ENCODE assay signal across 7 cellular contexts in the genomic region with DNA sequence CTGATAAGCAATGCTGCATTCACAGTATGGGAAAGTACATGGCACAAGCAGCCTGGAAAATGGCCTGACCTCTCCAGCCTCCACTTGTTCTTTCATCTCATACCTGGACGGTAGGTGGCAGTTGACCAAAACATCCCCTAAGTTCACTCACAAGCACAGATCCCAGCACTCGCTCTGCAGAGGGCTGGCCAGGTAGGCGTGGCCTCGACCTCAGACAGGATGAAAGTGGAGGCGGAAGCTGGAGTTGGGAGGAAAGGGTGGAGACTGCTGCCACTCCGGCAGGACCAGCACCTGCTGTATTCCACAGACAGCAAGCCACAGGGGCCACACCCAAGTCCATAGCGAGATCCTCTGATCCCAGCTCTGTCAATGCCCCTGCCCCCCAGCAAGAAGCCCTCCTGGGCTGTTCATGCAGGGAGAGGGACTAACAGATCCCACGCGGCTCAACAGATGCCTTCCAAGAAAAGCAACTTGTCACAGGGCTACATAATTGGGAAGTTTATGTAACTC. TPM values are rescaled to one million over a fixed set of nuclear protein-coding genes. Genes with fewer than 3 reads are reported as not detected.
DNase-seq lines count a peak whose midpoint lies in the region; ATAC-seq and TF ChIP-seq lines count a peak whose summit lies in the region.

No MANE protein-coding gene starts in this region.

- H3K27me3 ChIP-seq in Karpas-422 (ENCODE audit: low read length): no peaks in the 10 kb centered on the region

- H3K36me3 ChIP-seq in Karpas-422 (ENCODE audit: insufficient read depth, low read length): no peaks in the 10 kb centered on the region

- ATAC-seq in esophagus mucosa (peak; percentile 90), GM21360 (IDR thresholded peaks at IDR 0.05; ENCODE audit: unreplicated experiment) (no peak), GM19452 (IDR thresholded peaks at IDR 0.05; ENCODE audit: unreplicated experiment) (no peak)

- DNase-seq in Karpas-422 (peak; percentile 84), SHP77 treated with DMSO at 0.1 percent for 48 hours (lab: John Stamatoyannopoulos, UW) (peak; percentile 87)

- no peaks in the 10 kb centered on the region for H3K9me3 Mint-ChIP-seq in nephron

- H3K4me1 Mint-ChIP-seq in nephron: peaks cover 61% of the 10 kb centered on the region

- H3K9ac ChIP-seq in Karpas-422 (ENCODE audit: low read length): peak overlapping the region; percentile 45

- H3K9me3 ChIP-seq in Karpas-422 (ENCODE audit: low read length): no peaks in the 10 kb centered on the region

- peak overlapping the region; percentile 51; the same call in 1 of the 2 replicates for H3K4me3 ChIP-seq in Karpas-422 (ENCODE audit: low read length)

- H3K9me2 ChIP-seq in Karpas-422 (replicated peaks; ENCODE audit: insufficient read depth, low read length): no peaks in the 10 kb centered on the region

- H2AFZ ChIP-seq in Karpas-422 (ENCODE audit: low read length): peak overlapping the region; percentile 93

- H4K20me1 ChIP-seq in Karpas-422 (ENCODE audit: insufficient read depth, low read depth, low read length): no peaks in the 10 kb centered on the region

- H3K4me1 ChIP-seq in Karpas-422 (ENCODE audit: low read length): peaks cover 5% of the 10 kb centered on the region

- peak overlapping the region; percentile 53 to 95 (median 90) for H3K27ac Mint-ChIP-seq in nephron

- H3K27ac ChIP-seq in Karpas-422 (ENCODE audit: low read length): no peak overlapping the region

- TF ChIP-seq CTCF in GM12873 (IDR thresholded peaks at IDR 0.05; ENCODE audit: insufficient read depth, low read depth, low read length, missing control alignments) (peak; percentile 60), nephron (IDR thresholded peaks at IDR 0.05; ENCODE audit: unreplicated experiment in 3 of 3) (peak; percentile 30 to 56 (median 45))

- H3K27me3 Mint-ChIP-seq in nephron (ENCODE audit: low read depth): no peaks in the 10 kb centered on the region

- H3K36me3 Mint-ChIP-seq in nephron (ENCODE audit: low read depth): peaks cover 25% of the 10 kb centered on the region

- peak overlapping the region in 2 of 3 experiments; percentile 34 to 52 for H3K4me3 Mint-ChIP-seq in nephron

- H3K79me2 ChIP-seq in Karpas-422 (ENCODE audit: low read length): no peaks in the 10 kb centered on the region

- H3K4me2 ChIP-seq in Karpas-422 (ENCODE audit: low read depth, low read length, poor library complexity, severe bottlenecking): peak overlapping the region; percentile 63

RNA-seq across cellular contexts. Expression of gene ZCCHC14, which starts 31.3 kb away (rescaled TPM):
- not detected in 2 replicates for total RNA-seq in Karpas-422 (2014; rRNA removed; shearing (Covaris generic); ENCODE audit: low replicate concordance)
- 11.4 TPM for total RNA-seq in esophagus mucosa

Comparison
In these comparisons a context has a peak if more than half of its experiments do, and no peak if none do; other contexts are left out.
1. RNA of gene ZCCHC14, which starts 31.3 kb away (total RNA-seq): 11.4 TPM in esophagus mucosa (single experiment); not detected in Karpas-422; every median in the first group is over 10 times any median in the second.